1 cellular context compared by ENCODE assay signal in genomic region chr22:22986640-22987039, GRCh38.
TF ChIP-seq lines count a peak whose summit lies in the region.

No MANE protein-coding gene starts in this region.

TF ChIP-seq in K562, 482 proteins besides CTCF, POLR2A, EP300 and RAD21 (continued from another document):
- TF ChIP-seq NRF1 (conservative IDR thresholded peaks at IDR 0.05 in 1 of 2, IDR thresholded peaks at IDR 0.05 in 1 of 2): no peak
TF ChIP-seq in K562: peak in this region for 10.
